ENCODE assay signal across 8 cellular contexts in the genomic region with DNA sequence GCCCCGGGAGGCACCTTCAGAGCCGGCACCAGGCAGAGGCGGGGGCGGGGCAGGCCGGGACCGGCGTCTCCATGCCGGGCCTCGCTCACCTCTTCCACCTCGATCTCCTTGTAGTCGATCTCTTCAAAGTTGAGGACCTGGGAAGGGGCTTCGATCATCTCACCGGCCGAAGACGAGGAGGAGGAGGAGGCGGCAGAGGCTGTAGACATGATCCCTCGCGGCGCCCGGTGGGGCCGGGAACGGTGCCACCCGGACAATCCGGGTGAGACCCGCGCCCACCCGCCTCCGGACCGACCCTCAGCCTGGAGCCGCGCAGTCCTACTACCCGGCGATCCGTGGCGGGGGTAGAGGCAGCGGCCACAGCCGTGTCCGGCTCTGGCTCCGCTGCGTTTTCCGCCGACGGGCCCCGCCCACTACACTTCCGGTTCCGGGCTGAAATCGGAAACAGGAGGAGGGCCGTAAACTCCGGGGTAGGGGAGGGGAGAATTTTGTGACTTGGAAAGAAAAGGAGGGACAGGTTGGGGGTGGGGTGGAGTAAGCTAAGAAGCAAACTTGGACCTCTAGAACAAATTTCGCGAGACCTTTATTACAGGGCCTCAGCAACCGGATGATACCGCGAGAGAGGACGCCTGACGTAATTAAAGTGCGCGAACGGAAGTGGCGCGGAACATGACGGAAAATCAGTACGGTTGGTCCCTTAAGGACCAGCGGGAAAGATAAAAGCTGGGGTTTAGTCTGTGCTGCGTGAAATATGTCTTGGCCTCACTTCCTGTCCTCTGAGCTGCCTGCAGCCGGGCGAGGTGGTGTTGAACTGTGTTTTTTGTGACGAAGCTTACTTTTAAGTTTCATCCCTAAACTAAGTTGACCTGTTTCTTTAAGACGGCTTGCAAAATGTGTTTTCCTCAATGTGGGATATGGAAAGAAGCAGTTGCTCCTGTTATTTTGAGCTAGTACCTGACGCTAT. TPM values are rescaled to one million over a fixed set of nuclear protein-coding genes. Genes with fewer than 3 reads are reported as not detected.
DNase-seq lines count a peak whose midpoint lies in the region; ATAC-seq and TF ChIP-seq lines count a peak whose summit lies in the region.

A gene (minus strand): TSS at position 398 of the 964 bp plus-strand sequence. CDS start 189 bp downstream, at position 209.

- peak within 1 kb of the TSS; percentile 54 for H3K9ac ChIP-seq in IMR-90 (ENCODE audit: low read depth, low read length)

- H2BK20ac ChIP-seq in IMR-90 (ENCODE audit: low read depth, low read length) = no peak within 1 kb of the TSS

- H3K4me3 ChIP-seq in IMR-90 (ENCODE audit: insufficient read depth, low read depth, low read length) = peak within 1 kb of the TSS; percentile 92
- peak within 1 kb of the TSS; percentile 67 for H3K4me3 ChIP-seq in epithelial cell of esophagus (ENCODE audit: low read length)
- H3K4me3 ChIP-seq in mononuclear cell (ENCODE audit: low read length) = peak within 1 kb of the TSS; percentile 93

- H3K23ac ChIP-seq in IMR-90 (ENCODE audit: low read depth, low read length) = peak within 1 kb of the TSS; percentile 97

- intact Hi-C loops in IMR-90 (cut with micrococcal nuclease) = no loop called here

- peak within 1 kb of the TSS; percentile 84 for H3K14ac ChIP-seq in IMR-90 (replicated peaks; ENCODE audit: low read depth, low read length)

- in situ Hi-C loops in IMR-90 (cut with MboI; ENCODE audit: low sequenced_read_pairs) = no loop called here

- peak within 1 kb of the TSS; percentile 23 for H3K18ac ChIP-seq in IMR-90 (ENCODE audit: low read depth, low read length)

- peak; percentile 99 for DNase-seq in DMS 273 (lab: John Stamatoyannopoulos, UW; ENCODE audit: unreplicated experiment)
- peak; percentile 97 for DNase-seq in IMR-90
- peak; percentile 99 for DNase-seq in OCI-M1 (lab: John Stamatoyannopoulos, UW)
- peak; percentile 95 for DNase-seq in activated T-cell treated with anti-CD3 and anti-CD28 coated beads for 24 hours (ENCODE audit: low read depth)
- peak; percentile 97 for DNase-seq in epithelial cell of esophagus (ENCODE audit: low read depth)
- DNase-seq in stimulated activated CD8-positive, alpha-beta memory T cell treated with anti-CD3 and anti-CD28 coated beads, Interleukin-4, amount 100 ng/mL, for 1 hour (ENCODE audit: low read depth in 2 of 2, low spot score in 1 of 2) = peak; percentile 88 to 92

- ATAC-seq in GM21528 (IDR thresholded peaks at IDR 0.05; ENCODE audit: low FRiP score, unreplicated experiment) (peak; percentile 92), IMR-90 (ENCODE audit: low read depth) (peak; percentile 95)

- H3K9me3 ChIP-seq in IMR-90 (ENCODE audit: control insufficient read depth, insufficient read depth, low read length) (no peaks in the 10 kb centered on the region), mononuclear cell (ENCODE audit: low read depth, low read length) (no peaks in the 10 kb centered on the region)

- no peaks in the 10 kb centered on the region for H3K27me3 ChIP-seq in IMR-90 (ENCODE audit: control insufficient read depth, insufficient read depth, low read length)
- H3K27me3 ChIP-seq in mononuclear cell (ENCODE audit: insufficient read depth, low read length) = peaks cover 32% of the 10 kb centered on the region

- no peak within 1 kb of the TSS for H2BK15ac ChIP-seq in IMR-90 (ENCODE audit: low read depth, low read length)

- H2BK120ac ChIP-seq in IMR-90 (ENCODE audit: low read depth, low read length) = peak within 1 kb of the TSS; percentile 50; the same call in 1 of the 2 replicates

- peak within 1 kb of the TSS; percentile 95 for H2AFZ ChIP-seq in IMR-90 (replicated peaks; ENCODE audit: low read length, poor library complexity)

- peaks cover 6% of the 10 kb centered on the region for H3K4me1 ChIP-seq in IMR-90 (ENCODE audit: control insufficient read depth, insufficient read depth, low read length)
- peaks cover 14% of the 10 kb centered on the region for H3K4me1 ChIP-seq in mononuclear cell (ENCODE audit: insufficient read depth, low read length)

- H4K5ac ChIP-seq in IMR-90 (ENCODE audit: low read depth, low read length) = peak within 1 kb of the TSS; percentile 78

- 0% methylated on average over 12 of the region's 70 CpGs; no CpG with 5 or more reads in 1 of the 2 experiments for WGBS in IMR-90 (ENCODE audit: extremely low coverage in 2 of 2, insufficient read length in 1 of 2), 2 experiments

- POLR2A ChIA-PET in IMR-90 (lab: Charles Lee; ENCODE audit: unreplicated experiment) = interaction anchor here (0.6 to 0.9 kb wide), 2 partner anchors 23 to 41 kb away, joined by 3 to 6 read pairs; no protein-coding TSS in a partner anchor

- H4K20me1 ChIP-seq in IMR-90 (ENCODE audit: insufficient read depth, low read length) = peaks cover 28% of the 10 kb centered on the region; the same call in 1 of the 2 replicates

- no peaks in the 10 kb centered on the region for H3K9me1 ChIP-seq in IMR-90 (ENCODE audit: insufficient read depth, low read length)

- CTCF ChIA-PET in IMR-90 (lab: Yijun Ruan, JAX) = interaction anchor here (0.5 to 1.1 kb wide), 2 partner anchors 12 to 1226 kb away, joined by 3 read pairs; no protein-coding TSS in a partner anchor

- H3K56ac ChIP-seq in IMR-90 (ENCODE audit: extremely low read depth, insufficient read depth, low read length) = peak within 1 kb of the TSS; percentile 78

- H3K27ac ChIP-seq in IMR-90 (ENCODE audit: insufficient read depth, low read length) = peak within 1 kb of the TSS; percentile 50

- no TSS peak for BruUV-seq in IMR-90 (replicated peaks; lab: Mats Ljungman, UMichigan)

- H2AK5ac ChIP-seq in IMR-90 (ENCODE audit: low read depth, low read length) = 0 out of 2 replicates have a peak within 1 kb of the TSS, but pooled peaks have one; percentile 53

- H4K8ac ChIP-seq in IMR-90 (ENCODE audit: low read depth in 2 of 2, low read length in 2 of 2) = peak within 1 kb of the TSS; percentile 73 to 96

- H3K4me2 ChIP-seq in IMR-90 (ENCODE audit: low read depth, low read length) = peak within 1 kb of the TSS; percentile 97

- dilution Hi-C loops in IMR-90 (cut with HindIII; ENCODE audit: low sequenced_read_pairs, unreplicated experiment) = no loop called here

- H2BK5ac ChIP-seq in IMR-90 (ENCODE audit: low read depth, low read length, poor library complexity, severe bottlenecking) = peak within 1 kb of the TSS; percentile 57

- no peak for TF ChIP-seq CTCF in IMR-90 (conservative IDR thresholded peaks at IDR 0.05; ENCODE audit: low read depth, low read length)
- TF ChIP-seq CTCF in epithelial cell of esophagus (IDR thresholded peaks at IDR 0.05; ENCODE audit: insufficient read depth, low read depth, low read length, missing control alignments) = no peak

- no peak for TF ChIP-seq RAD21 in IMR-90 (IDR thresholded peaks at IDR 0.05; ENCODE audit: low read length)

- peak within 1 kb of the TSS; percentile 98 for H2AK9ac ChIP-seq in IMR-90 (replicated peaks; ENCODE audit: low read depth, low read length, poor library complexity)

- no peaks in the 10 kb centered on the region for H3K36me3 ChIP-seq in IMR-90 (ENCODE audit: control insufficient read depth, insufficient read depth, low read length)

- peak; percentile 93 for TF ChIP-seq POLR2A in IMR-90 (IDR thresholded peaks at IDR 0.05; ENCODE audit: low read depth, low read length)

- peak within 1 kb of the TSS; percentile 87 for H3K4ac ChIP-seq in IMR-90 (ENCODE audit: low read depth, low read length)

- peak within 1 kb of the TSS; percentile 30 for H4K91ac ChIP-seq in IMR-90 (ENCODE audit: insufficient read depth, low read depth, low read length)

- peaks cover 0 to 19% of the 10 kb centered on the region in 2 experiments; a peak in 2 of 4 replicates for H3K79me1 ChIP-seq in IMR-90 (ENCODE audit: low read depth in 1 of 2, low read length in 2 of 2)

TF ChIP-seq in IMR-90, 13 proteins besides CTCF, POLR2A, EP300 and RAD21:
- TF ChIP-seq, protein P1, sequence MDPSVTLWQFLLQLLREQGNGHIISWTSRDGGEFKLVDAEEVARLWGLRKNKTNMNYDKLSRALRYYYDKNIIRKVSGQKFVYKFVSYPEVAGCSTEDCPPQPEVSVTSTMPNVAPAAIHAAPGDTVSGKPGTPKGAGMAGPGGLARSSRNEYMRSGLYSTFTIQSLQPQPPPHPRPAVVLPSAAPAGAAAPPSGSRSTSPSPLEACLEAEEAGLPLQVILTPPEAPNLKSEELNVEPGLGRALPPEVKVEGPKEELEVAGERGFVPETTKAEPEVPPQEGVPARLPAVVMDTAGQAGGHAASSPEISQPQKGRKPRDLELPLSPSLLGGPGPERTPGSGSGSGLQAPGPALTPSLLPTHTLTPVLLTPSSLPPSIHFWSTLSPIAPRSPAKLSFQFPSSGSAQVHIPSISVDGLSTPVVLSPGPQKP (IDR thresholded peaks at IDR 0.05; ENCODE audit: borderline replicate concordance, low read depth, low read length) = peak; percentile 97
- TF ChIP-seq BHLHE40 (IDR thresholded peaks at IDR 0.05; ENCODE audit: low read depth, low read length) = no peak
- TF ChIP-seq CEBPB (IDR thresholded peaks at IDR 0.05; ENCODE audit: low read depth, low read length) = no peak
- TF ChIP-seq RCOR1 (IDR thresholded peaks at IDR 0.05; ENCODE audit: insufficient replicate concordance, low read length) = no peak
- TF ChIP-seq SMC3 (IDR thresholded peaks at IDR 0.05; ENCODE audit: low read depth, low read length) = no peak
- TF ChIP-seq NFE2L2 (IDR thresholded peaks at IDR 0.05; ENCODE audit: low read depth, low read length) = no peak
- TF ChIP-seq RFX5 (IDR thresholded peaks at IDR 0.05; ENCODE audit: low read depth, low read length) = no peak
- peak; percentile 4; the same call in 1 of the 2 replicates for TF ChIP-seq MAZ (IDR thresholded peaks at IDR 0.05; ENCODE audit: borderline replicate concordance, low read depth, low read length)
- no peak for TF ChIP-seq CHD1 (IDR thresholded peaks at IDR 0.05; ENCODE audit: low read depth, low read length)
- no peak for TF ChIP-seq FOS (IDR thresholded peaks at IDR 0.05; ENCODE audit: low read depth, low read length)
- peak; percentile 98 for TF ChIP-seq MXI1 (IDR thresholded peaks at IDR 0.05; ENCODE audit: borderline replicate concordance, low read depth, low read length)
- TF ChIP-seq MAFK (IDR thresholded peaks at IDR 0.05; ENCODE audit: low read depth, low read length) = no peak
- TF ChIP-seq, protein P2, sequence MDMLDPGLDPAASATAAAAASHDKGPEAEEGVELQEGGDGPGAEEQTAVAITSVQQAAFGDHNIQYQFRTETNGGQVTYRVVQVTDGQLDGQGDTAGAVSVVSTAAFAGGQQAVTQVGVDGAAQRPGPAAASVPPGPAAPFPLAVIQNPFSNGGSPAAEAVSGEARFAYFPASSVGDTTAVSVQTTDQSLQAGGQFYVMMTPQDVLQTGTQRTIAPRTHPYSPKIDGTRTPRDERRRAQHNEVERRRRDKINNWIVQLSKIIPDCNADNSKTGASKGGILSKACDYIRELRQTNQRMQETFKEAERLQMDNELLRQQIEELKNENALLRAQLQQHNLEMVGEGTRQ (IDR thresholded peaks at IDR 0.05; ENCODE audit: low read depth, low read length) = no peak

RNA-seq across cellular contexts. Expression of the gene that starts here (rescaled TPM):
- 29.9 and 40.8 TPM in 2 replicates for total RNA-seq in IMR-90 (2012; rRNA removed)
- 21.4 and 26.5 TPM in 2 replicates for polyA plus RNA-seq in IMR-90 (2012; rRNA removed)
- 5.1 and 7.8 TPM in 2 replicates for polyA plus RNA-seq in IMR-90 (2012; cell fraction: cytosol; rRNA removed)
- polyA plus RNA-seq in IMR-90 (2012; cell fraction: nucleus; rRNA removed; ENCODE audit: low replicate concordance) = 5.5 and 50.1 TPM in 2 replicates
- 23.9 TPM for total RNA-seq in mononuclear cell

Comparison
In these comparisons a context has a peak if more than half of its experiments do, and no peak if none do; other contexts are left out.
1. Peak in every context shown above with its lines: DNase-seq, ATAC-seq, H3K4me3 ChIP-seq and H3K27ac ChIP-seq.